In genomic region chr2:216492951-216493685, GRCh38 we compare ENCODE assay signal across 10 cellular contexts. TPM values are rescaled to one million over a fixed set of nuclear protein-coding genes. Genes with fewer than 3 reads are reported as not detected.
A peak's percentile ranks its signal among the peaks of the same experiment; 100 is the strongest.
DNase-seq lines count a peak whose midpoint lies in the region; ATAC-seq and TF ChIP-seq lines count a peak whose summit lies in the region.
"Had no signal": no experiment of that assay in that cellular context is flagged by ENCODE, and none has a peak within 500 bp of the region (broad histone marks: within the 10 kb centered on the region; RNA-seq: fewer than 3 reads in every experiment).

No MANE protein-coding gene starts in this region.

- no peak for TF ChIP-seq CTCF in DOHH2 (IDR thresholded peaks at IDR 0.05; ENCODE audit: low read depth, low read length, poor library complexity, severe bottlenecking)
- TF ChIP-seq CTCF in stomach (IDR thresholded peaks at IDR 0.05): no peak

- H3K36me3 ChIP-seq in DOHH2 (ENCODE audit: control insufficient read depth, low read length) (peaks cover 12% of the 10 kb centered on the region; the same call in 1 of the 2 replicates), MG63 (peaks cover 3% of the 10 kb centered on the region; the same call in 1 of the 2 replicates), stomach (no peaks in the 10 kb centered on the region)
- H3K36me3 ChIP-seq: thyroid gland had no signal

- no peaks in the 10 kb centered on the region for H3K9me3 ChIP-seq in DOHH2 (ENCODE audit: control insufficient read depth, insufficient read depth, low read length)
- H3K9me3 ChIP-seq in MG63: no peaks in the 10 kb centered on the region
- H3K9me3 ChIP-seq in stomach: no peaks in the 10 kb centered on the region
- H3K9me3 ChIP-seq: thyroid gland had no signal

- peak overlapping the region; percentile 83 for H3K4me2 ChIP-seq in DOHH2 (ENCODE audit: low read length)

- TF ChIP-seq EP300 in stomach (IDR thresholded peaks at IDR 0.05): no peak

- H3K4me1 ChIP-seq in DOHH2 (ENCODE audit: control insufficient read depth, low read length): peaks cover 79% of the 10 kb centered on the region
- peaks cover 8 to 20% (median 9%) of the 10 kb centered on the region in 4 donors for H3K4me1 ChIP-seq in stomach

- ATAC-seq in GM19452 (IDR thresholded peaks at IDR 0.05; ENCODE audit: unreplicated experiment): no peak
- no peak for ATAC-seq in HG02885 (IDR thresholded peaks at IDR 0.05; ENCODE audit: poor library complexity, unreplicated experiment)
- ATAC-seq: right cardiac atrium had no signal

- H3F3A ChIP-seq in DOHH2 (ENCODE audit: control insufficient read depth, insufficient read depth): peaks cover 34% of the 10 kb centered on the region

- DNase-seq in MG63 (peak; percentile 87), non-pigmented ciliary epithelial cell (ENCODE audit: low read depth) (peak; percentile 45), NCI-H748 treated with DMSO at 0.1 percent for 48 hours (lab: John Stamatoyannopoulos, UW) (no peak), stomach (no peak)
- DNase-seq: right cardiac atrium had no signal

- WGBS in stomach, 5 donors: 84 to 96% (median 86%) methylated on average over 5 of the region's 5 CpGs

- peak overlapping the region; percentile 66 for H3K4me3 ChIP-seq in DOHH2 (ENCODE audit: low read length)
- H3K4me3 ChIP-seq in MG63: no peak overlapping the region
- no peak overlapping the region for H3K4me3 ChIP-seq in stomach
- H3K4me3 ChIP-seq: thyroid gland had no signal

- H3K27me3 ChIP-seq in DOHH2 (ENCODE audit: control insufficient read depth, low read length): no peaks in the 10 kb centered on the region
- H3K27me3 ChIP-seq in MG63: no peaks in the 10 kb centered on the region
- H3K27me3 ChIP-seq in stomach: no peaks in the 10 kb centered on the region
- H3K27me3 ChIP-seq: thyroid gland had no signal

- peaks cover 38% of the 10 kb centered on the region for H3K79me2 ChIP-seq in DOHH2 (ENCODE audit: control insufficient read depth, low read length)

- intact Hi-C loops in stomach (cut with DNase I; ENCODE audit: low total_unique reads): no loop called here

- H3K27ac ChIP-seq in DOHH2 (ENCODE audit: low read depth, low read length) (peak overlapping the region; percentile 96), cingulate gyrus (ENCODE audit: low read depth, low read length) (peak overlapping the region; percentile 0), stomach (no peak overlapping the region)
- H3K27ac ChIP-seq: thyroid gland had no signal

- no peaks in the 10 kb centered on the region for H3K9me2 ChIP-seq in DOHH2 (replicated peaks; ENCODE audit: control insufficient read depth, low read length)

- no peaks in the 10 kb centered on the region for H4K20me1 ChIP-seq in DOHH2 (ENCODE audit: control insufficient read depth, insufficient read depth, low read depth, low read length)

- TF ChIP-seq POLR2A in stomach (IDR thresholded peaks at IDR 0.05): no peak

RNA-seq across cellular contexts. Expression of gene RPL37A, which starts 5.5 kb away (rescaled TPM):
- total RNA-seq in MG63 (2014; rRNA removed; shearing (Covaris generic); ENCODE audit: low replicate concordance): 528 and 2,080 TPM in 2 replicates
- 1,000 to 10,000 TPM in 3 of 5 donors, 100 to 1,000 TPM in 2; 115 to 2,609 (median 1,927) TPM for total RNA-seq in stomach
- polyA plus RNA-seq in stomach: 1,000 to 10,000 TPM; 4,475 to 5,853 (median 5,579) TPM

Comparison
In these comparisons a context has a peak if more than half of its experiments do, and no peak if none do; other contexts are left out.
1. H3K27ac ChIP-seq: peak in DOHH2 (single experiment) and cingulate gyrus (single experiment); none in stomach (0 of 5).
2. DNase-seq: peak in MG63 (single experiment) and non-pigmented ciliary epithelial cell (single experiment); none in NCI-H748 treated with DMSO at 0.1 percent for 48 hours (single experiment) and stomach (single experiment).